34 cellular contexts compared by ENCODE assay signal in genomic region chr6:65701325-65701724, GRCh38. TPM values are rescaled to one million over a fixed set of nuclear protein-coding genes. Genes with fewer than 3 reads are reported as not detected.
"Had no signal": no experiment of that assay in that cellular context is flagged by ENCODE, and none has a peak within 500 bp of the region (broad histone marks: within the 10 kb centered on the region; RNA-seq: fewer than 3 reads in every experiment).

No MANE protein-coding gene starts in this region.

- H3K4me3 ChIP-seq: coronary artery, dorsolateral prefrontal cortex, esophagus muscularis mucosa, gastrocnemius medialis, heart left ventricle had no signal

- H3K4me1 ChIP-seq: esophagus muscularis mucosa, foreskin keratinocyte, gastrocnemius medialis, heart left ventricle had no signal

- H3K9me3 ChIP-seq: esophagus muscularis mucosa, gastrocnemius medialis, heart left ventricle had no signal

- H3K4me1 Mint-ChIP-seq: activated CD4-positive, alpha-beta memory T cell treated with anti-CD3 and anti-CD28 coated beads, Interleukin-2, amount 10 ng/mL, durations not matched to agents 7 days and 5 days; activated CD4-positive, alpha-beta T cell treated with anti-CD3 and anti-CD28 coated beads, Interleukin-2, amount 10 ng/mL, durations not matched to agents 7 days and 5 days; activated T-helper 17 cell treated with anti-CD3 and anti-CD28 coated beads, Interleukin-2, amount 50 U/mL, for 72 hours; central memory CD8-positive, alpha-beta T cell; T-helper 17 cell; WTC11 had no signal

- H3K4me3 Mint-ChIP-seq: activated CD4-positive, alpha-beta memory T cell treated with anti-CD3 and anti-CD28 coated beads, Interleukin-2, amount 10 ng/mL, durations not matched to agents 7 days and 5 days; activated CD4-positive, alpha-beta T cell treated with anti-CD3 and anti-CD28 coated beads, Interleukin-2, amount 10 ng/mL, durations not matched to agents 7 days and 5 days; activated naive CD8-positive, alpha-beta T cell; activated T-cell treated with anti-CD3 and anti-CD28 coated beads, Interleukin-2, amount 50 U/mL, for 24 hours; activated T-helper 17 cell treated with anti-CD3 and anti-CD28 coated beads, Interleukin-2, amount 50 U/mL, for 72 hours; central memory CD8-positive, alpha-beta T cell; dendritic cell treated with granulocyte-macrophage colony-stimulating factor and Interleukin-4, amounts not matched to agents 40 ng/mL and 50 ng/mL, for 4 days; T-helper 17 cell; T-helper 2 cell treated with Interferon-gamma antibody and Interleukin-4, amounts not matched to agents 5 μg/mL and 100 μg/mL, for 36 hours; WTC11 had no signal

- DNase-seq: activated CD4-positive, alpha-beta memory T cell treated with anti-CD3 and anti-CD28 coated beads, Interleukin-2, amount 10 ng/mL, durations not matched to agents 7 days and 5 days; activated CD4-positive, alpha-beta T cell treated with anti-CD3 and anti-CD28 coated beads for 1 hour; activated CD4-positive, alpha-beta T cell treated with anti-CD3 and anti-CD28 coated beads for 4 hours; activated CD4-positive, alpha-beta T cell treated with anti-CD3 and anti-CD28 coated beads, Interleukin-2, amount 10 ng/mL, durations not matched to agents 7 days and 5 days; activated CD4-positive, alpha-beta T cell treated with anti-CD3 and anti-CD28 coated beads, Interleukin-2, amount 50 U/mL, for 4 hours; activated CD8-positive, alpha-beta memory T cell treated with anti-CD3 and anti-CD28 coated beads, Interleukin-2, amount 50 U/mL, for 48 hours; activated effector memory CD4-positive, alpha-beta T cell treated with Interleukin-2 at 50 U/mL for 16 hours; activated gamma-delta T cell treated with Interleukin-2 at 50 U/mL for 16 hours; activated naive CD4-positive, alpha-beta T cell treated with anti-CD3 and anti-CD28 coated beads, Interleukin-2, amount 50 U/mL, for 16 hours; activated naive CD4-positive, alpha-beta T cell treated with Interleukin-2 at 50 U/mL for 16 hours; activated T-cell treated with anti-CD3 and anti-CD28 coated beads for 4 hours; activated T-cell treated with anti-CD3 and anti-CD28 coated beads, Interleukin-2, amount 50 U/mL, for 24 hours; amniotic stem cell; anterior cingulate cortex; brain microvascular endothelial cell; dorsolateral prefrontal cortex; effector memory CD4-positive, alpha-beta T cell; erythroblast; foreskin keratinocyte; gastrocnemius medialis; glutamatergic neuron; heart left ventricle; T-helper 17 cell; T1000 had no signal

- H3K27ac Mint-ChIP-seq: activated CD4-positive, alpha-beta memory T cell treated with anti-CD3 and anti-CD28 coated beads, Interleukin-2, amount 10 ng/mL, durations not matched to agents 7 days and 5 days; activated CD4-positive, alpha-beta T cell treated with anti-CD3 and anti-CD28 coated beads, Interleukin-2, amount 10 ng/mL, durations not matched to agents 7 days and 5 days; activated naive CD8-positive, alpha-beta T cell; activated T-cell treated with anti-CD3 and anti-CD28 coated beads, Interleukin-2, amount 50 U/mL, for 24 hours; activated T-helper 17 cell treated with anti-CD3 and anti-CD28 coated beads, Interleukin-2, amount 50 U/mL, for 72 hours; dendritic cell treated with granulocyte-macrophage colony-stimulating factor and Interleukin-4, amounts not matched to agents 40 ng/mL and 50 ng/mL, for 4 days; T-helper 17 cell; T-helper 2 cell treated with Interferon-gamma antibody and Interleukin-4, amounts not matched to agents 5 μg/mL and 100 μg/mL, for 36 hours; WTC11 had no signal

- H3K36me3 ChIP-seq: brain microvascular endothelial cell, esophagus muscularis mucosa, gastrocnemius medialis, heart left ventricle had no signal

- H3K27me3 Mint-ChIP-seq: activated CD4-positive, alpha-beta memory T cell treated with anti-CD3 and anti-CD28 coated beads, Interleukin-2, amount 10 ng/mL, durations not matched to agents 7 days and 5 days; activated CD4-positive, alpha-beta T cell treated with anti-CD3 and anti-CD28 coated beads, Interleukin-2, amount 10 ng/mL, durations not matched to agents 7 days and 5 days; activated naive CD8-positive, alpha-beta T cell; activated T-cell treated with anti-CD3 and anti-CD28 coated beads, Interleukin-2, amount 50 U/mL, for 24 hours; activated T-helper 17 cell treated with anti-CD3 and anti-CD28 coated beads, Interleukin-2, amount 50 U/mL, for 72 hours; central memory CD8-positive, alpha-beta T cell; dendritic cell treated with granulocyte-macrophage colony-stimulating factor and Interleukin-4, amounts not matched to agents 40 ng/mL and 50 ng/mL, for 4 days; T-helper 17 cell had no signal

- ATAC-seq: activated T-helper 17 cell treated with anti-CD3 and anti-CD28 coated beads, Interleukin-2, amount 50 U/mL, for 72 hours; foreskin keratinocyte; gastrocnemius medialis; heart left ventricle; T-helper 17 cell; WTC11 had no signal

- FAIRE-seq: astrocyte, bronchial epithelial cell had no signal

- H3K36me3 Mint-ChIP-seq: activated naive CD8-positive, alpha-beta T cell had no signal

- H3K9me3 Mint-ChIP-seq: activated CD4-positive, alpha-beta memory T cell treated with anti-CD3 and anti-CD28 coated beads, Interleukin-2, amount 10 ng/mL, durations not matched to agents 7 days and 5 days; activated T-helper 17 cell treated with anti-CD3 and anti-CD28 coated beads, Interleukin-2, amount 50 U/mL, for 72 hours; dendritic cell treated with granulocyte-macrophage colony-stimulating factor and Interleukin-4, amounts not matched to agents 40 ng/mL and 50 ng/mL, for 4 days had no signal

RNA-seq across cellular contexts. Expression of gene EYS, which starts 5.7 kb away (rescaled TPM):
- total RNA-seq: activated CD4-positive, alpha-beta memory T cell treated with anti-CD3 and anti-CD28 coated beads, Interleukin-2, amount 10 ng/mL, durations not matched to agents 7 days and 5 days; activated CD4-positive, alpha-beta T cell treated with anti-CD3 and anti-CD28 coated beads, Interleukin-2, amount 10 ng/mL, durations not matched to agents 7 days and 5 days; activated T-helper 17 cell treated with anti-CD3 and anti-CD28 coated beads, Interleukin-2, amount 50 U/mL, for 72 hours; T-helper 17 cell; WTC11 had no signal
